Comparison of ENCODE assay signal across 16 cellular contexts in genomic region chr7:3106353-3106752, GRCh38.
DNase-seq lines count a peak whose midpoint lies in the region; ATAC-seq and TF ChIP-seq lines count a peak whose summit lies in the region.
"Had no signal": no experiment of that assay in that cellular context is flagged by ENCODE, and none has a peak within 500 bp of the region (broad histone marks: within the 10 kb centered on the region; RNA-seq: fewer than 3 reads in every experiment).

No MANE protein-coding gene starts in this region.

- no peaks in the 10 kb centered on the region for H3K9me3 ChIP-seq in CD4-positive, alpha-beta memory T cell (ENCODE audit: control insufficient read depth in 1 of 2, low read length in 2 of 2)
- H3K9me3 ChIP-seq in prostate gland, result no peaks in the 10 kb centered on the region
- H3K9me3 ChIP-seq: uterus had no signal

- no peak for TF ChIP-seq POLR2A in prostate gland (IDR thresholded peaks at IDR 0.05)

- POLR2A ChIA-PET in CD4-positive, alpha-beta memory T cell (lab: Charles Lee; ENCODE audit: partially characterized antibody), result interaction anchor here (0.8 to 2.1 kb wide), 4 partner anchors 9 to 15 kb away, joined by 3 to 7 read pairs (median 4); no protein-coding TSS in a partner anchor

- 82% methylated on average over 1 of the region's 1 CpG for WGBS in prostate gland

- no peaks in the 10 kb centered on the region for H3K27me3 ChIP-seq in CD4-positive, alpha-beta memory T cell (ENCODE audit: insufficient read depth, low read length)
- no peaks in the 10 kb centered on the region for H3K27me3 ChIP-seq in prostate gland (replicated peaks; ENCODE audit: insufficient read depth)
- H3K27me3 ChIP-seq: uterus had no signal

- H3K36me3 Mint-ChIP-seq in CD4-positive, alpha-beta memory T cell, result peaks cover 0 to 2% of the 10 kb centered on the region in 2 donors
- H3K36me3 Mint-ChIP-seq: activated naive CD4-positive, alpha-beta T cell treated with anti-CD3 and anti-CD28 coated beads, Interleukin-2, amount 50 U/mL, for 24 hours had no signal

- DNase-seq in CD4-positive, alpha-beta memory T cell, result no peak
- peak; percentile 68 for DNase-seq in activated CD8-positive, alpha-beta memory T cell treated with anti-CD3 and anti-CD28 coated beads, Interleukin-2, amount 50 U/mL, for 48 hours
- peak; percentile 67 for DNase-seq in prostate gland (ENCODE audit: low spot score)
- no peak for DNase-seq in GM20000 (ENCODE audit: low spot score)
- DNase-seq in superior temporal gyrus (ENCODE audit: extremely low spot score), result no peak
- DNase-seq: erythroblast, kidney glomerular epithelial cell, NCI-H1417, uterus, WERI-Rb-1 had no signal

- TF ChIP-seq CTCF in prostate gland (IDR thresholded peaks at IDR 0.05) (no peak), GM20000 (IDR thresholded peaks at IDR 0.05; ENCODE audit: extremely low read depth, missing control alignments) (no peak)

- H3K27me3 Mint-ChIP-seq in CD4-positive, alpha-beta memory T cell, result no peaks in the 10 kb centered on the region
- H3K27me3 Mint-ChIP-seq: activated naive CD4-positive, alpha-beta T cell treated with anti-CD3 and anti-CD28 coated beads, Interleukin-2, amount 50 U/mL, for 24 hours had no signal

- ATAC-seq in GM18868 (IDR thresholded peaks at IDR 0.05; ENCODE audit: unreplicated experiment) (peak; percentile 49), GM18519 (IDR thresholded peaks at IDR 0.05; ENCODE audit: low FRiP score, unreplicated experiment) (no peak)
- ATAC-seq: K562, SK-N-SH treated with all-trans-retinoic acid at 6 μM for 48 hours had no signal

- H3K4me3 Mint-ChIP-seq in CD4-positive, alpha-beta memory T cell, result peak overlapping the region in 3 of 8 donors; percentile 29 to 79 (median 34)
- H3K4me3 Mint-ChIP-seq: activated naive CD4-positive, alpha-beta T cell treated with anti-CD3 and anti-CD28 coated beads, Interleukin-2, amount 50 U/mL, for 24 hours had no signal

- intact Hi-C loops in CD4-positive, alpha-beta memory T cell (cut with micrococcal nuclease), result no loop called here
- intact Hi-C loops in prostate gland (cut with DNase I), result no loop called here

- H3K4me3 ChIP-seq in CD4-positive, alpha-beta memory T cell (ENCODE audit: low read length in 2 of 2), result no peak overlapping the region
- no peak overlapping the region for H3K4me3 ChIP-seq in prostate gland
- H3K4me3 ChIP-seq: K562, uterus had no signal

- H3K27ac ChIP-seq in CD4-positive, alpha-beta memory T cell (ENCODE audit: low read depth, low read length), result no peak overlapping the region
- H3K27ac ChIP-seq in prostate gland, result peak overlapping the region; percentile 30 to 58
- H3K27ac ChIP-seq: C4-2B, uterus, WERI-Rb-1 had no signal

- H3K9me3 Mint-ChIP-seq in CD4-positive, alpha-beta memory T cell, result peaks cover 0 to 5% (median 0%) of the 10 kb centered on the region in 8 donors
- H3K9me3 Mint-ChIP-seq: activated naive CD4-positive, alpha-beta T cell treated with anti-CD3 and anti-CD28 coated beads, Interleukin-2, amount 50 U/mL, for 24 hours had no signal

- peak overlapping the region in 4 of 7 donors; percentile 17 to 66 (median 52) for H3K27ac Mint-ChIP-seq in CD4-positive, alpha-beta memory T cell
- H3K27ac Mint-ChIP-seq: activated naive CD4-positive, alpha-beta T cell treated with anti-CD3 and anti-CD28 coated beads, Interleukin-2, amount 50 U/mL, for 24 hours had no signal

- peaks cover 31% of the 10 kb centered on the region for H3K4me1 ChIP-seq in CD4-positive, alpha-beta memory T cell (ENCODE audit: insufficient read depth, low read length)
- H3K4me1 ChIP-seq in prostate gland (replicated peaks), result peaks cover 13% of the 10 kb centered on the region
- H3K4me1 ChIP-seq: uterus had no signal

- H3K4me1 Mint-ChIP-seq in CD4-positive, alpha-beta memory T cell, result peaks cover 20 to 87% (median 52%) of the 10 kb centered on the region in 4 donors

- CTCF ChIA-PET in CD4-positive, alpha-beta memory T cell (lab: Charles Lee; ENCODE audit: partially characterized antibody), result interaction anchor here (2.8 kb wide), 1 partner anchor 12 kb away, joined by 10 read pairs; no protein-coding TSS in a partner anchor

- H3K36me3 ChIP-seq in CD4-positive, alpha-beta memory T cell (ENCODE audit: insufficient read depth, low read length), result no peaks in the 10 kb centered on the region
- no peaks in the 10 kb centered on the region for H3K36me3 ChIP-seq in prostate gland
- H3K36me3 ChIP-seq: uterus, WERI-Rb-1 had no signal

Comparison
In these comparisons a context has a peak if more than half of its experiments do, and no peak if none do; other contexts are left out.
1. DNase-seq: peak in activated CD8-positive, alpha-beta memory T cell treated with anti-CD3 and anti-CD28 coated beads, Interleukin-2, amount 50 U/mL, for 48 hours (single experiment) and prostate gland (single experiment); none in CD4-positive, alpha-beta memory T cell (0 of 5), GM20000 (single experiment) and superior temporal gyrus (single experiment).